In the genomic region with DNA sequence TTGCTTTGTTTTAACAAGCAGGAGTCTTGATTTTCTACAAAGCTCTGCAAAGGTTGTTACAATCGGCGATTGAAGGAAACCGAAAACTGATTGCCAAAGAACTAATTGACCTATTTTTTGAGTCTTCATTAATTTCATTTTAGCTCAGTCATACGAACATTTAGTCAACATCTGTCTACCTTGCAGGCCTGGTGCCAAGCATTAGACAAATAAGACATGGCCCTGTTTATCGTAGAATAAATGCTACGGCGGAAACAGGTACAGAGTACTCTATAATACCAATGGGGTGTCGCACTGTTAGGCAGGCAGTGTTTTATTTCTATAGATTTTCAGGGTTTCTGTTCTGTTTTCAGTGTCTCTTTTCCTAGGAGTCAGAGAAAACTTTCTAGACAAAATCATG, we compare ENCODE assay signal across 23 cellular contexts.
DNase-seq lines count a peak whose midpoint lies in the region; ATAC-seq, FAIRE-seq and TF ChIP-seq lines count a peak whose summit lies in the region.
"Had no signal": no experiment of that assay in that cellular context is flagged by ENCODE, and none has a peak within 500 bp of the region (broad histone marks: within the 10 kb centered on the region; RNA-seq: fewer than 3 reads in every experiment).

No MANE protein-coding gene starts in this region.

- H3K27ac ChIP-seq in endodermal cell (ENCODE audit: low read depth, low read length) (no peak overlapping the region), pancreas (no peak overlapping the region)
- H3K27ac ChIP-seq: A549, HL-60, PC-9, RWPE1 had no signal

- 84 to 88% methylated on average over 8 of the region's 8 CpGs for WGBS in endodermal cell (ENCODE audit: insufficient coverage in 1 of 2, insufficient read length in 1 of 2), 2 experiments
- WGBS in pancreas, 2 donors, result 15 to 21% methylated on average over 8 of the region's 8 CpGs

- no peak for DNase-seq in Caco-2
- DNase-seq in NCI-H774 (lab: John Stamatoyannopoulos, UW), result peak; percentile 7
- DNase-seq in endodermal cell, result no peak
- no peak for DNase-seq in pancreas
- no peak for DNase-seq in AG08395 (ENCODE audit: low spot score)
- no peak for DNase-seq in NCI-H1048 (lab: John Stamatoyannopoulos, UW)
- DNase-seq in NCI-H1694 treated with DMSO at 0.1 percent for 48 hours (lab: John Stamatoyannopoulos, UW), result no peak
- no peak for DNase-seq in MV-4-11 (lab: John Stamatoyannopoulos, UW)
- DNase-seq: C1 segment of cervical spinal cord; CD8-positive, alpha-beta memory T cell; DMS79; H9; Karpas-422; NCI-H1092; NCI-H1436 treated with DMSO at 0.1 percent for 48 hours; NCI-H2029 treated with DMSO at 0.1 percent for 48 hours; NCI-H510A; PC-9; SIG-M5 had no signal

- no peaks in the 10 kb centered on the region for H3K36me3 ChIP-seq in Caco-2 (ENCODE audit: control insufficient read depth, insufficient read depth, low read length)
- H3K36me3 ChIP-seq in endodermal cell (ENCODE audit: control insufficient read depth, insufficient read depth, low read length), result no peaks in the 10 kb centered on the region
- H3K36me3 ChIP-seq in pancreas, result no peaks in the 10 kb centered on the region

- peaks cover 26% of the 10 kb centered on the region for H3K9me3 Mint-ChIP-seq in Caco-2 (ENCODE audit: unreplicated experiment)
- no peaks in the 10 kb centered on the region for H3K9me3 Mint-ChIP-seq in endodermal cell
- H3K9me3 Mint-ChIP-seq: CD8-positive, alpha-beta memory T cell; H9 had no signal

- ATAC-seq in pancreas, result peak in 3 of 4 donors; percentile 38 to 75 (median 38)
- ATAC-seq: A549 had no signal

- CTCF ChIA-PET in Caco-2 (lab: Charles Lee), result interaction anchor here (0.6 to 1.7 kb wide), 3 partner anchors 9 to 207 kb away, joined by 3 to 7 read pairs (median 5); no protein-coding TSS in a partner anchor

- H3K4me3 ChIP-seq in Caco-2 (ENCODE audit: low read depth, low read length) (no peak overlapping the region), endodermal cell (ENCODE audit: low read length) (peak overlapping the region; percentile 36), pancreas (no peak overlapping the region)
- H3K4me3 ChIP-seq: A549, PC-9 had no signal

- H3K4me3 Mint-ChIP-seq in Caco-2 (ENCODE audit: unreplicated experiment), result no peak overlapping the region
- H3K4me3 Mint-ChIP-seq in endodermal cell, result no peak overlapping the region
- H3K4me3 Mint-ChIP-seq: CD8-positive, alpha-beta memory T cell; H9; IgD-negative memory B cell had no signal

- POLR2A ChIA-PET in Caco-2 (lab: Charles Lee), result interaction anchor here (1.1 kb wide), 1 partner anchor 25 kb away, joined by 7 read pairs; no protein-coding TSS in a partner anchor

- no peaks in the 10 kb centered on the region for H3K27me3 Mint-ChIP-seq in Caco-2 (ENCODE audit: insufficient read depth, unreplicated experiment)
- no peaks in the 10 kb centered on the region for H3K27me3 Mint-ChIP-seq in endodermal cell (ENCODE audit: insufficient read depth)
- H3K27me3 Mint-ChIP-seq: IgD-negative memory B cell had no signal

- TF ChIP-seq CTCF in Caco-2 (IDR thresholded peaks at IDR 0.05; ENCODE audit: insufficient read depth in 1 of 2, low read depth in 1 of 2, low read length in 1 of 2, severe bottlenecking in 1 of 2, unreplicated experiment in 1 of 2) (no peak), endodermal cell (conservative IDR thresholded peaks at IDR 0.05) (no peak), pancreas (IDR thresholded peaks at IDR 0.05) (no peak)

- H3K4me1 ChIP-seq in Caco-2 (peaks cover 26% of the 10 kb centered on the region), endodermal cell (ENCODE audit: control insufficient read depth, insufficient read depth, low read length) (peaks cover 7% of the 10 kb centered on the region), pancreas (no peaks in the 10 kb centered on the region)
- H3K4me1 ChIP-seq: A549 had no signal

- FAIRE-seq in pancreas (lab: Jason Lieb, UNC), result no peak
- FAIRE-seq: A549 had no signal

- H3K9me3 ChIP-seq in Caco-2 (no peaks in the 10 kb centered on the region; the same call in 1 of the 2 replicates), endodermal cell (ENCODE audit: control insufficient read depth, low read length) (no peaks in the 10 kb centered on the region), pancreas (no peaks in the 10 kb centered on the region)
- H3K9me3 ChIP-seq: A549 had no signal

- no peak overlapping the region for H3K9ac ChIP-seq in endodermal cell (ENCODE audit: extremely low read depth, low read length, poor library complexity, severe bottlenecking)

- H3K27me3 ChIP-seq in Caco-2 (replicated peaks; ENCODE audit: control insufficient read depth, insufficient read depth, low read length) (no peaks in the 10 kb centered on the region), endodermal cell (ENCODE audit: control insufficient read depth, insufficient read depth, low read length, poor library complexity, severe bottlenecking) (no peaks in the 10 kb centered on the region), pancreas (no peaks in the 10 kb centered on the region)

- H3K27ac Mint-ChIP-seq in Caco-2 (ENCODE audit: unreplicated experiment), result peak overlapping the region; percentile 20
- H3K27ac Mint-ChIP-seq in endodermal cell, result peak overlapping the region; percentile 36
- H3K27ac Mint-ChIP-seq: H9, IgD-negative memory B cell had no signal

- peaks cover 37% of the 10 kb centered on the region for H3K4me1 Mint-ChIP-seq in Caco-2 (ENCODE audit: low read depth, unreplicated experiment)
- H3K4me1 Mint-ChIP-seq in endodermal cell, result peaks cover 26% of the 10 kb centered on the region
- H3K4me1 Mint-ChIP-seq: CD8-positive, alpha-beta memory T cell had no signal

- intact Hi-C loops in Caco-2 (cut with micrococcal nuclease; ENCODE audit: unreplicated experiment) (loop anchor here (5.0 to 10.0 kb wide), 4 partner anchors 130 to 413 kb away; no protein-coding TSS in a partner anchor), pancreas (cut with DNase I) (no loop called here)

- H3K36me3 Mint-ChIP-seq in Caco-2 (ENCODE audit: insufficient read depth, unreplicated experiment) (no peaks in the 10 kb centered on the region), endodermal cell (ENCODE audit: low read depth) (no peaks in the 10 kb centered on the region)
- H3K36me3 Mint-ChIP-seq: CD8-positive, alpha-beta memory T cell had no signal

- BruUV-seq in Caco-2 (replicated peaks; lab: Mats Ljungman, UMichigan), result no TSS peak
